In genomic region chr6:38349795-38350194, GRCh38 we compare ENCODE assay signal across 22 cellular contexts.
DNase-seq lines count a peak whose midpoint lies in the region; ATAC-seq, FAIRE-seq and TF ChIP-seq lines count a peak whose summit lies in the region.
"Had no signal": no experiment of that assay in that cellular context is flagged by ENCODE, and none has a peak within 500 bp of the region (broad histone marks: within the 10 kb centered on the region; RNA-seq: fewer than 3 reads in every experiment).

No MANE protein-coding gene starts in this region.

- CTCF ChIA-PET in WTC11 (lab: Charles Lee), result interaction anchor here (0.6 kb wide), 1 partner anchor 645 kb away, joined by 3 read pairs; no protein-coding TSS in a partner anchor

- H3K27me3 Mint-ChIP-seq in WTC11 (ENCODE audit: low read depth) (no peaks in the 10 kb centered on the region), progenitor cell of endocrine pancreas (no peaks in the 10 kb centered on the region)
- H3K27me3 Mint-ChIP-seq: IgD-negative memory B cell had no signal

- H3K27me3 ChIP-seq in small intestine (ENCODE audit: control insufficient read depth in 2 of 2, insufficient read depth in 2 of 2, low read length in 2 of 2) (no peaks in the 10 kb centered on the region), tibial artery (no peaks in the 10 kb centered on the region)
- H3K27me3 ChIP-seq: BLaER1 treated with 17β-estradiol and CSF1 and Interleukin-3, amounts not matched to agents 10 nM and 100 nM; transverse colon had no signal

- intact Hi-C loops in tibial artery (cut with DNase I; ENCODE audit: low total_unique reads), result no loop called here

- H3K4me1 Mint-ChIP-seq in WTC11 (peaks cover 29% of the 10 kb centered on the region), progenitor cell of endocrine pancreas (ENCODE audit: low read depth) (peaks cover 5% of the 10 kb centered on the region)

- FAIRE-seq in small intestine (lab: Jason Lieb, UNC), result no peak
- FAIRE-seq in GM19239 (lab: Jason Lieb, UNC), result no peak
- FAIRE-seq: colon had no signal

- H3K4me3 Mint-ChIP-seq in WTC11, result no peak overlapping the region
- no peak overlapping the region for H3K4me3 Mint-ChIP-seq in progenitor cell of endocrine pancreas (ENCODE audit: low read depth)
- H3K4me3 Mint-ChIP-seq: IgD-negative memory B cell; nephron; T-helper 2 cell treated with Interferon-gamma antibody and Interleukin-4, amounts not matched to agents 5 μg/mL and 100 μg/mL, for 36 hours had no signal

- no peak overlapping the region for H3K4me3 ChIP-seq in small intestine (ENCODE audit: low read depth in 1 of 2, low read length in 2 of 2)
- no peak overlapping the region for H3K4me3 ChIP-seq in tibial artery
- H3K4me3 ChIP-seq: BLaER1 treated with 17β-estradiol and CSF1 and Interleukin-3, amounts not matched to agents 10 nM and 100 nM; transverse colon had no signal

- POLR2A ChIA-PET in WTC11 (lab: Charles Lee), result no interaction called here

- 89 to 95% (median 93%) methylated on average over 3 of the region's 3 CpGs for WGBS in small intestine, 3 donors

- H3K27ac ChIP-seq in small intestine (ENCODE audit: low read depth in 1 of 2, low read length in 1 of 2), result no peak overlapping the region
- no peak overlapping the region for H3K27ac ChIP-seq in tibial artery
- H3K27ac ChIP-seq: BLaER1 treated with 17β-estradiol and CSF1 and Interleukin-3, amounts not matched to agents 10 nM and 100 nM; RWPE1 had no signal

- H3K9me3 ChIP-seq in small intestine (ENCODE audit: control insufficient read depth, low read depth), result no peaks in the 10 kb centered on the region
- H3K9me3 ChIP-seq in tibial artery, result no peaks in the 10 kb centered on the region
- H3K9me3 ChIP-seq: BLaER1 treated with 17β-estradiol and CSF1 and Interleukin-3, amounts not matched to agents 10 nM and 100 nM; transverse colon had no signal

- TF ChIP-seq CTCF in WTC11 (IDR thresholded peaks at IDR 0.05), result no peak
- no peak for TF ChIP-seq CTCF in progenitor cell of endocrine pancreas (IDR thresholded peaks at IDR 0.05; ENCODE audit: unreplicated experiment)
- no peak for TF ChIP-seq CTCF in tibial artery (IDR thresholded peaks at IDR 0.05)

- H3K36me3 Mint-ChIP-seq in WTC11, result no peaks in the 10 kb centered on the region
- H3K36me3 Mint-ChIP-seq in progenitor cell of endocrine pancreas (ENCODE audit: insufficient read depth), result no peaks in the 10 kb centered on the region
- H3K36me3 Mint-ChIP-seq: activated naive CD4-positive, alpha-beta T cell treated with anti-CD3 and anti-CD28 coated beads, Interleukin-2, amount 50 U/mL, for 72 hours; IgD-negative memory B cell had no signal

- H3K27ac Mint-ChIP-seq in WTC11, result no peak overlapping the region
- H3K27ac Mint-ChIP-seq in progenitor cell of endocrine pancreas, result no peak overlapping the region
- H3K27ac Mint-ChIP-seq: activated naive CD4-positive, alpha-beta T cell treated with anti-CD3 and anti-CD28 coated beads, Interleukin-2, amount 50 U/mL, for 72 hours; IgD-negative memory B cell; nephron; T-helper 2 cell treated with Interferon-gamma antibody and Interleukin-4, amounts not matched to agents 5 μg/mL and 100 μg/mL, for 36 hours had no signal

- H3K36me3 ChIP-seq in small intestine (ENCODE audit: control insufficient read depth in 2 of 2, insufficient read depth in 2 of 2, low read length in 2 of 2), result no peaks in the 10 kb centered on the region
- no peaks in the 10 kb centered on the region for H3K36me3 ChIP-seq in tibial artery
- H3K36me3 ChIP-seq: BLaER1 treated with 17β-estradiol and CSF1 and Interleukin-3, amounts not matched to agents 10 nM and 100 nM; transverse colon had no signal

- H3K9me3 Mint-ChIP-seq in WTC11, result no peaks in the 10 kb centered on the region
- no peaks in the 10 kb centered on the region for H3K9me3 Mint-ChIP-seq in progenitor cell of endocrine pancreas (ENCODE audit: low read depth)
- H3K9me3 Mint-ChIP-seq: activated naive CD4-positive, alpha-beta T cell treated with anti-CD3 and anti-CD28 coated beads, Interleukin-2, amount 50 U/mL, for 72 hours; IgD-negative memory B cell; nephron; T-helper 2 cell treated with Interferon-gamma antibody and Interleukin-4, amounts not matched to agents 5 μg/mL and 100 μg/mL, for 36 hours had no signal

- ATAC-seq in WTC11, result peak; percentile 11; the same call in 1 of the 2 replicates
- ATAC-seq: activated naive CD4-positive, alpha-beta T cell treated with anti-CD3 and anti-CD28 coated beads, Interleukin-2, amount 50 U/mL, for 72 hours; HCT116 had no signal

- DNase-seq in EL, result peak; percentile 49
- DNase-seq in WTC11 (ENCODE audit: low spot score), result no peak
- DNase-seq in fibroblast of peridontal ligament (ENCODE audit: extremely low read depth), result peak; percentile 97
- DNase-seq in renal cortical epithelial cell (ENCODE audit: low read depth), result peak; percentile 54
- DNase-seq in progenitor cell of endocrine pancreas (ENCODE audit: low spot score, unreplicated experiment), result no peak
- DNase-seq in small intestine, result no peak
- no peak for DNase-seq in tibial artery
- no peak for DNase-seq in GM19239 (ENCODE audit: insufficient read length, low spot score)
- DNase-seq: activated CD4-positive, alpha-beta T cell treated with anti-CD3 and anti-CD28 coated beads for 4 hours; hypothalamus; NCI-H774; right cardiac atrium; stimulated activated CD4-positive, alpha-beta T cell treated with anti-CD3 and anti-CD28 coated beads, Interleukin-4, amount 100 ng/mL, for 24 hours; transverse colon had no signal

- H3K4me1 ChIP-seq in small intestine (ENCODE audit: control insufficient read depth in 2 of 2, insufficient read depth in 1 of 2, low read depth in 1 of 2, low read length in 1 of 2) (no peaks in the 10 kb centered on the region), tibial artery (peaks cover 0 to 29% (median 14%) of the 10 kb centered on the region in 4 donors)

TF ChIP-seq in WTC11, 78 proteins besides CTCF, POLR2A, EP300 and RAD21:
- TF ChIP-seq STAT6 (CRISPR knock-in tag; conservative IDR thresholded peaks at IDR 0.05; ENCODE audit: low read depth) (no peak), NFE2L1 (CRISPR knock-in tag; IDR thresholded peaks at IDR 0.05) (no peak), ZNF423 (CRISPR knock-in tag; IDR thresholded peaks at IDR 0.05) (no peak), SOX15 (CRISPR knock-in tag; IDR thresholded peaks at IDR 0.05) (no peak), ERG (CRISPR knock-in tag; IDR thresholded peaks at IDR 0.05) (no peak), ZNF425 (CRISPR knock-in tag; conservative IDR thresholded peaks at IDR 0.05) (no peak), MXD4 (CRISPR knock-in tag; IDR thresholded peaks at IDR 0.05; ENCODE audit: borderline replicate concordance) (no peak), HMGA2 (CRISPR knock-in tag; IDR thresholded peaks at IDR 0.05) (no peak), NR3C1 (CRISPR knock-in tag; conservative IDR thresholded peaks at IDR 0.05; ENCODE audit: low read depth) (no peak), ZBTB21 (CRISPR knock-in tag; IDR thresholded peaks at IDR 0.05; ENCODE audit: borderline replicate concordance) (no peak), JAZF1 (CRISPR knock-in tag; IDR thresholded peaks at IDR 0.05) (no peak), ZNF121 (CRISPR knock-in tag; IDR thresholded peaks at IDR 0.05) (no peak)
TF ChIP-seq in WTC11: peak in this region for 0.

Comparison
In these comparisons a context has a peak if more than half of its experiments do, and no peak if none do; other contexts are left out.
1. DNase-seq: peak in EL (single experiment), fibroblast of peridontal ligament (single experiment) and renal cortical epithelial cell (single experiment); none in WTC11 (single experiment), progenitor cell of endocrine pancreas (single experiment), small intestine (single experiment), tibial artery (0 of 2) and GM19239 (single experiment).